ENCODE assay signal across 8 cellular contexts in the genomic region with DNA sequence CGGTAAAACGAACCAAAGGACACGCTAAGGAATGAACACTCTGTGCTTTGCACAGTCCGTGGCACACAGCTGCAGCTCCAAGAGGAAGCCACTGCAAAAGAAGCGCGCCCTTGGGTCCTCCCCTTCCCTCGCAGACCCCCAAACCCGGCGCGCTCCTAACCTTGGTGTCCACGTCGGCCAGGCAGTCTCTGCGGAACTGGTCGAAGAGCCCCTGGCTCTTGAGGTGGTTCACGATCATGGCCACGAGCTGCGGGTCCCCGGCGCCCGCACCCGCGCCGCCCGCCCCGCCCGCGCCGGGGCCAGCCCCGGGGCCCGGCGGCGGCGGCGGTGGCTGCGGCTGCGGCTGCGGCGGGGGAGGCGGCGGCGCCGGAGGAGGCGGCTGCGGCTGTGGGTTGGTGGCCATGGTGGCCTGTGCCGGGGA. TPM values are rescaled to one million over a fixed set of nuclear protein-coding genes. Genes with fewer than 3 reads are reported as not detected.
DNase-seq lines count a peak whose midpoint lies in the region; ATAC-seq and TF ChIP-seq lines count a peak whose summit lies in the region.

No MANE protein-coding gene starts in this region.

- intact Hi-C loops in natural killer cell (cut with micrococcal nuclease) = loop anchor here (2.0 to 10.0 kb wide), 2 partner anchors 142 to 1376 kb away; a partner anchor contains a TSS

- TF ChIP-seq CTCF in endodermal cell (conservative IDR thresholded peaks at IDR 0.05) (no peak), natural killer cell (IDR thresholded peaks at IDR 0.05) (no peak)

- ATAC-seq in HG03064 (IDR thresholded peaks at IDR 0.05; ENCODE audit: low read depth, unreplicated experiment) (peak; percentile 50), natural killer cell (peak in 2 of 3 donors; percentile 50 to 53)

- no peaks in the 10 kb centered on the region for H3K27me3 Mint-ChIP-seq in endodermal cell (ENCODE audit: insufficient read depth)
- H3K27me3 Mint-ChIP-seq in natural killer cell (ENCODE audit: low read depth in 2 of 2) = peaks cover 0 to 2% of the 10 kb centered on the region in 2 donors

- peaks cover 2% of the 10 kb centered on the region for H3K36me3 Mint-ChIP-seq in endodermal cell (ENCODE audit: low read depth)
- H3K36me3 Mint-ChIP-seq in natural killer cell = no peaks in the 10 kb centered on the region

- H3K27ac Mint-ChIP-seq in endodermal cell (peak overlapping the region; percentile 99), natural killer cell (peak overlapping the region; percentile 97)

- H3K27me3 ChIP-seq in endodermal cell (ENCODE audit: control insufficient read depth, insufficient read depth, low read length, poor library complexity, severe bottlenecking) = no peaks in the 10 kb centered on the region

- H3K4me3 Mint-ChIP-seq in endodermal cell (peak overlapping the region; percentile 93), natural killer cell (peak overlapping the region; percentile 98)

- H3K36me3 ChIP-seq in endodermal cell (ENCODE audit: control insufficient read depth, insufficient read depth, low read length) = no peaks in the 10 kb centered on the region

- H3K4me3 ChIP-seq in endodermal cell (ENCODE audit: low read length) = peak overlapping the region; percentile 96

- peak overlapping the region; percentile 10 for H3K27ac ChIP-seq in endodermal cell (ENCODE audit: low read depth, low read length)

- no peaks in the 10 kb centered on the region for H3K4me1 ChIP-seq in endodermal cell (ENCODE audit: control insufficient read depth, insufficient read depth, low read length)

- WGBS in endodermal cell (ENCODE audit: insufficient coverage in 1 of 2, insufficient read length in 1 of 2), 2 experiments = 0 to 3% methylated on average over 13 to 45 of the region's 45 CpGs

- H3K9ac ChIP-seq in endodermal cell (ENCODE audit: extremely low read depth, low read length, poor library complexity, severe bottlenecking) = peak overlapping the region; percentile 93

- DNase-seq in stimulated activated CD4-positive, alpha-beta T cell treated with anti-CD3 and anti-CD28 coated beads, Interleukin-12 subunit alpha, Interleukin-12 subunit beta, amount 100 ng/mL, for 48 hours (ENCODE audit: low read depth in 2 of 3, low spot score in 1 of 3) = peak in 2 of 3 donors; percentile 14 to 16
- DNase-seq in stimulated activated CD4-positive, alpha-beta T cell treated with anti-CD3 and anti-CD28 coated beads, Interleukin-12 subunit alpha, Interleukin-12 subunit beta, amount 100 ng/mL, for 4 hours = no peak
- DNase-seq in SW480 (ENCODE audit: low spot score) (peak; percentile 4), endodermal cell (no peak), natural killer cell (no peak), NCI-H1694 treated with DMSO at 0.1 percent for 48 hours (lab: John Stamatoyannopoulos, UW) (no peak), dedifferentiated amniotic fluid mesenchymal stem cell (ENCODE audit: extremely low spot score) (no peak)

- H3K4me1 Mint-ChIP-seq in endodermal cell (peaks cover 16% of the 10 kb centered on the region), natural killer cell (peaks cover 51 to 53% of the 10 kb centered on the region in 2 donors)

- no peaks in the 10 kb centered on the region for H3K9me3 ChIP-seq in endodermal cell (ENCODE audit: control insufficient read depth, low read length)

- H3K9me3 Mint-ChIP-seq in endodermal cell (no peaks in the 10 kb centered on the region), natural killer cell (no peaks in the 10 kb centered on the region)

RNA-seq across cellular contexts. Expression of a gene that starts 0.3 kb away (rescaled TPM):
- total RNA-seq in endodermal cell (10 to 100 TPM; 42.5 to 46.3 TPM), natural killer cell (10 to 100 TPM; 62.2 to 69.1 (median 67.7) TPM)
- polyA plus RNA-seq in endodermal cell (2013, experiment 1 of 2) = 28.5 TPM
- polyA plus RNA-seq in endodermal cell (2013, experiment 2 of 2) = 32.0 TPM

Comparison
In these comparisons a context has a peak if more than half of its experiments do, and no peak if none do; other contexts are left out.
1. DNase-seq: peak in stimulated activated CD4-positive, alpha-beta T cell treated with anti-CD3 and anti-CD28 coated beads, Interleukin-12 subunit alpha, Interleukin-12 subunit beta, amount 100 ng/mL, for 48 hours (2 of 3) and SW480 (single experiment); none in stimulated activated CD4-positive, alpha-beta T cell treated with anti-CD3 and anti-CD28 coated beads, Interleukin-12 subunit alpha, Interleukin-12 subunit beta, amount 100 ng/mL, for 4 hours (single experiment), endodermal cell (single experiment), natural killer cell (single experiment), NCI-H1694 treated with DMSO at 0.1 percent for 48 hours (single experiment) and dedifferentiated amniotic fluid mesenchymal stem cell (single experiment).